In genomic region chr15:74037171-74038117, GRCh38 we compare ENCODE assay signal across 1 cellular context.
TF ChIP-seq lines count a peak whose summit lies in the region.

No MANE protein-coding gene starts in this region.

TF ChIP-seq in H1, 55 proteins besides CTCF, POLR2A, EP300 and RAD21:
- TF ChIP-seq SIX5 (IDR thresholded peaks at IDR 0.05; ENCODE audit: low read depth, low read length) = no peak
- no peak for TF ChIP-seq TCF12 (IDR thresholded peaks at IDR 0.05; ENCODE audit: low read depth, low read length)
- TF ChIP-seq CREB1 (IDR thresholded peaks at IDR 0.05) = no peak
- TF ChIP-seq RXRA (IDR thresholded peaks at IDR 0.05; ENCODE audit: insufficient read depth, low read depth, low read length) = no peak
- TF ChIP-seq TEAD4 (IDR thresholded peaks at IDR 0.05; ENCODE audit: low read depth, low read length) = no peak
- TF ChIP-seq CBX5 (IDR thresholded peaks at IDR 0.05; ENCODE audit: low read depth, low read length) = no peak
- TF ChIP-seq POLR2AphosphoS5 (IDR thresholded peaks at IDR 0.05; ENCODE audit: low read depth, low read length) = no peak
- no peak for TF ChIP-seq KDM4A (IDR thresholded peaks at IDR 0.05; ENCODE audit: low read depth, low read length, severe bottlenecking)
- TF ChIP-seq SIN3A (conservative IDR thresholded peaks at IDR 0.05 in 1 of 2, IDR thresholded peaks at IDR 0.05 in 1 of 2; ENCODE audit: low read depth in 1 of 2, low read length in 2 of 2) = no peak
- TF ChIP-seq SRF (IDR thresholded peaks at IDR 0.05; ENCODE audit: low read depth, low read length) = no peak
